In the genomic region with DNA sequence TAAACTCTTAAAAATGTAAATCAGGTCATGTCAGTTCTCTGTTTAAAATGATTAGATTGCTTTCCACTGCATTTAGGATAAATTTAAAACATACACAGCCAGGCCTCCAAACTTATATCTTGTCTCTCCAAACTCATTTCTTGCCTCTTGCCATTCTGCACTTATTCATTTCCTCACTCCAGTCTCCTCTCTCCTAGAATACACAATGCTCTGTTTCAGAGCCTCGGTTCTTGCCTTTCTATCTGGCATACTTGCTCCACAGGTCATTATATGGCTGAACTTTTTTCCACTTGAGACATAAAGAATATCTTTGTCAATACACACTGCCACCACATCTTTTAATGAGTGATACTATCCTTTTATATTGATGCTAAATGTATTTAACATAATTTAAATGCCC, we compare ENCODE assay signal across 30 cellular contexts.
"Had no signal": no experiment of that assay in that cellular context is flagged by ENCODE, and none has a peak within 500 bp of the region (broad histone marks: within the 10 kb centered on the region; RNA-seq: fewer than 3 reads in every experiment).

No MANE protein-coding gene starts in this region.

- ATAC-seq: naive thymus-derived CD8-positive, alpha-beta T cell; natural killer cell treated with Interleukin-12 subunit alpha and Interleukin-12 subunit beta and Interleukin-15 and Interleukin-18, amount 100 ng/mL, for 72 hours; psoas muscle; right cardiac atrium; right lobe of liver; stimulated activated effector memory CD8-positive, alpha-beta T cell treated with anti-CD3 and anti-CD28 coated beads, Interleukin-12 subunit alpha, Interleukin-12 subunit beta, amount 100 ng/mL, for 72 hours; stimulated activated naive B cell treated with anti-CD40 and anti-IgM and Interleukin-4, amounts not matched to agents 10 μg/mL and 1 μg/mL and 100 μg/mL, for 72 hours; upper lobe of right lung had no signal

- H3K4me3 Mint-ChIP-seq: naive thymus-derived CD8-positive, alpha-beta T cell; natural killer cell treated with Interleukin-12 subunit alpha and Interleukin-12 subunit beta and Interleukin-15 and Interleukin-18, amount 100 ng/mL, for 72 hours; nephron progenitor cell; neural progenitor cell; stimulated activated effector memory CD8-positive, alpha-beta T cell treated with anti-CD3 and anti-CD28 coated beads, Interleukin-12 subunit alpha, Interleukin-12 subunit beta, amount 100 ng/mL, for 72 hours; stimulated activated naive B cell treated with anti-CD40 and anti-IgM and Interleukin-4, amounts not matched to agents 10 μg/mL and 1 μg/mL and 100 μg/mL, for 72 hours; stimulated activated naive CD8-positive, alpha-beta T cell treated with anti-CD3 and anti-CD28 coated beads, Interleukin-15, Interleukin-2, amounts not matched to agents 100 ng/mL and 50 ng/mL, for 24 hours; type B pancreatic cell had no signal

- H3K27me3 ChIP-seq: neural progenitor cell, ovary, right lobe of liver, sigmoid colon, suprapubic skin, testis, tibial artery, transverse colon, upper lobe of right lung, uterus had no signal

- H3K9me3 ChIP-seq: ovary, psoas muscle, right lobe of liver, sigmoid colon, suprapubic skin, testis, tibial artery, transverse colon, upper lobe of right lung, uterus had no signal

- H2AFZ ChIP-seq: neural progenitor cell, parathyroid adenoma had no signal

- H3K79me2 ChIP-seq: parathyroid adenoma had no signal

- H3K9me3 Mint-ChIP-seq: naive thymus-derived CD8-positive, alpha-beta T cell; natural killer cell treated with Interleukin-12 subunit alpha and Interleukin-12 subunit beta and Interleukin-15 and Interleukin-18, amount 100 ng/mL, for 72 hours; nephron progenitor cell; neural progenitor cell; stimulated activated effector memory CD8-positive, alpha-beta T cell treated with anti-CD3 and anti-CD28 coated beads, Interleukin-12 subunit alpha, Interleukin-12 subunit beta, amount 100 ng/mL, for 72 hours; stimulated activated naive B cell treated with anti-CD40 and anti-IgM and Interleukin-4, amounts not matched to agents 10 μg/mL and 1 μg/mL and 100 μg/mL, for 72 hours; stimulated activated naive CD8-positive, alpha-beta T cell treated with anti-CD3 and anti-CD28 coated beads, Interleukin-15, Interleukin-2, amounts not matched to agents 100 ng/mL and 50 ng/mL, for 24 hours; type B pancreatic cell had no signal

- H3K4me2 ChIP-seq: neural progenitor cell had no signal

- H3K9ac ChIP-seq: neural progenitor cell, parathyroid adenoma had no signal

- DNase-seq: naive thymus-derived CD8-positive, alpha-beta T cell; nephron progenitor cell; occipital lobe; ovary; posterior cingulate gyrus; psoas muscle; right cardiac atrium; right lobe of liver; sigmoid colon; small intestine; stimulated activated CD4-positive, alpha-beta T cell treated with anti-CD3 and anti-CD28 coated beads, Interleukin-15, amount 100 ng/mL, for 24 hours; stimulated activated CD4-positive, alpha-beta T cell treated with anti-CD3 and anti-CD28 coated beads, Interleukin-2, amount 100 ng/mL, for 24 hours; stimulated activated CD4-positive, alpha-beta T cell treated with anti-CD3 and anti-CD28 coated beads, Interleukin-2, amount 100 ng/mL, for 48 hours; stimulated activated CD4-positive, alpha-beta T cell treated with anti-CD3 and anti-CD28 coated beads, Interleukin-4, amount 100 ng/mL, for 24 hours; stimulated activated naive B cell treated with anti-CD40 and anti-IgM and Interleukin-4, amounts not matched to agents 10 μg/mL and 1 μg/mL and 100 μg/mL, for 72 hours; stimulated activated naive CD4-positive, alpha-beta T cell treated with Interleukin-2 at 50 U/mL for 16 hours; substantia nigra; testis; tibial artery; transverse colon; upper lobe of right lung; uterus had no signal

- H3K4me1 ChIP-seq: neural progenitor cell, parathyroid adenoma, testis, transverse colon, upper lobe of right lung, uterus had no signal

- H3K4me1 Mint-ChIP-seq: naive thymus-derived CD8-positive, alpha-beta T cell; nephron progenitor cell; neural progenitor cell; stimulated activated effector memory CD8-positive, alpha-beta T cell treated with anti-CD3 and anti-CD28 coated beads, Interleukin-12 subunit alpha, Interleukin-12 subunit beta, amount 100 ng/mL, for 72 hours; stimulated activated naive B cell treated with anti-CD40 and anti-IgM and Interleukin-4, amounts not matched to agents 10 μg/mL and 1 μg/mL and 100 μg/mL, for 72 hours had no signal

- H3K4me3 ChIP-seq: neural progenitor cell, ovary, psoas muscle, right lobe of liver, sigmoid colon, suprapubic skin, testis, tibial artery, transverse colon, upper lobe of right lung, uterus had no signal

- H3K36me3 Mint-ChIP-seq: naive thymus-derived CD8-positive, alpha-beta T cell; natural killer cell treated with Interleukin-12 subunit alpha and Interleukin-12 subunit beta and Interleukin-15 and Interleukin-18, amount 100 ng/mL, for 72 hours; neural progenitor cell; stimulated activated effector memory CD8-positive, alpha-beta T cell treated with anti-CD3 and anti-CD28 coated beads, Interleukin-12 subunit alpha, Interleukin-12 subunit beta, amount 100 ng/mL, for 72 hours; stimulated activated naive B cell treated with anti-CD40 and anti-IgM and Interleukin-4, amounts not matched to agents 10 μg/mL and 1 μg/mL and 100 μg/mL, for 72 hours; type B pancreatic cell had no signal

- H3K27ac Mint-ChIP-seq: naive thymus-derived CD8-positive, alpha-beta T cell; natural killer cell treated with Interleukin-12 subunit alpha and Interleukin-12 subunit beta and Interleukin-15 and Interleukin-18, amount 100 ng/mL, for 72 hours; nephron progenitor cell; neural progenitor cell; progenitor cell of endocrine pancreas; stimulated activated effector memory CD8-positive, alpha-beta T cell treated with anti-CD3 and anti-CD28 coated beads, Interleukin-12 subunit alpha, Interleukin-12 subunit beta, amount 100 ng/mL, for 72 hours; stimulated activated naive B cell treated with anti-CD40 and anti-IgM and Interleukin-4, amounts not matched to agents 10 μg/mL and 1 μg/mL and 100 μg/mL, for 72 hours; stimulated activated naive CD8-positive, alpha-beta T cell treated with anti-CD3 and anti-CD28 coated beads, Interleukin-15, Interleukin-2, amounts not matched to agents 100 ng/mL and 50 ng/mL, for 24 hours; type B pancreatic cell had no signal

- H3K27ac ChIP-seq: neural progenitor cell, ovary, parathyroid adenoma, psoas muscle, right lobe of liver, sigmoid colon, suprapubic skin, testis, tibial artery, transverse colon, upper lobe of right lung, uterus had no signal

- H3K36me3 ChIP-seq: neural progenitor cell, ovary, right lobe of liver, sigmoid colon, suprapubic skin, tibial artery, transverse colon, upper lobe of right lung, uterus had no signal

- H3K27me3 Mint-ChIP-seq: progenitor cell of endocrine pancreas, type B pancreatic cell had no signal
